ENCODE assay signal across 1 cellular context in genomic region chr15:33074942-33075341, GRCh38.
TF ChIP-seq lines count a peak whose summit lies in the region.

No MANE protein-coding gene starts in this region.

TF ChIP-seq in SK-N-SH, 30 proteins besides CTCF, POLR2A, EP300 and RAD21 (continued from another document):
- no peak for TF ChIP-seq TEAD4 (IDR thresholded peaks at IDR 0.05; ENCODE audit: borderline replicate concordance, insufficient read depth)
- no peak for TF ChIP-seq RFX5 (IDR thresholded peaks at IDR 0.05; ENCODE audit: low read length)
